Comparison of ENCODE assay signal across 14 cellular contexts in the genomic region with DNA sequence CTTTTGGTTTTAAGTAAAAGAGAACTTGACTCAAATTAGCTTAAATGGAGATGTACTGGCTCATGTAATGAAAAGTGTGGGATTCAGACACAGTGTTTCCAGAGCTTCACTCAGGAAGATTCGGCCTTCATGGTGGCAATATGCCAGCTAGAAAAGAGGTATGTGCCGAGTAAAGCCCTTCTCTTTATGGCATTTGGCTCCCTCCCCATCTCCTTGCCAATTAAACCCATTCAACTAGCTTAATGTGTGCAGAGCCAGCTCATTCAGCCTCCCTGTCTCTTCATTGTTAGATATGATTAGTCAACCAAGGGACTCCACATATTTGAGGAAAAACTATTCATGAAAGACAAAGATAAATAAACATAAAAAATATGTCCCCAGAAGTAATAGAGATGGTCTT. TPM values are rescaled to one million over a fixed set of nuclear protein-coding genes. Genes with fewer than 3 reads are reported as not detected.
DNase-seq lines count a peak whose midpoint lies in the region; TF ChIP-seq lines count a peak whose summit lies in the region.
"Had no signal": no experiment of that assay in that cellular context is flagged by ENCODE, and none has a peak within 500 bp of the region (broad histone marks: within the 10 kb centered on the region; RNA-seq: fewer than 3 reads in every experiment).

No MANE protein-coding gene starts in this region.

- H3K36me3 ChIP-seq in thyroid gland (no peaks in the 10 kb centered on the region), endodermal cell (ENCODE audit: control insufficient read depth, insufficient read depth, low read length) (no peaks in the 10 kb centered on the region)
- H3K36me3 ChIP-seq: pancreas had no signal

- intact Hi-C loops in thyroid gland (cut with DNase I), result loop anchor here (5.0 kb wide), 1 partner anchor 228 kb away; no protein-coding TSS in a partner anchor

- H3K9me3 ChIP-seq in thyroid gland (no peaks in the 10 kb centered on the region), endodermal cell (ENCODE audit: control insufficient read depth, low read length) (no peaks in the 10 kb centered on the region)
- H3K9me3 ChIP-seq: pancreas had no signal

- 20 to 31% methylated on average over 2 of the region's 2 CpGs for WGBS in thyroid gland, 2 donors
- WGBS in endodermal cell (ENCODE audit: insufficient coverage in 1 of 2, insufficient read length in 1 of 2), 2 experiments, result 89 to 100% methylated on average over 2 of the region's 2 CpGs

- no peaks in the 10 kb centered on the region for H3K9me3 Mint-ChIP-seq in activated CD4-positive, alpha-beta T cell treated with anti-CD3 and anti-CD28 coated beads, Interleukin-2, amount 10 ng/mL, durations not matched to agents 7 days and 5 days
- no peaks in the 10 kb centered on the region for H3K9me3 Mint-ChIP-seq in endodermal cell
- H3K9me3 Mint-ChIP-seq: CD8-positive, alpha-beta T cell had no signal

- H3K27me3 ChIP-seq in thyroid gland (no peaks in the 10 kb centered on the region), endodermal cell (ENCODE audit: control insufficient read depth, insufficient read depth, low read length, poor library complexity, severe bottlenecking) (no peaks in the 10 kb centered on the region)
- H3K27me3 ChIP-seq: pancreas had no signal

- CTCF ChIA-PET in activated CD4-positive, alpha-beta T cell treated with anti-CD3 and anti-CD28 coated beads, Interleukin-2, amount 10 ng/mL, durations not matched to agents 7 days and 5 days (lab: Charles Lee), result interaction anchor here (0.7 to 1.1 kb wide), 3 partner anchors 27 to 47 kb away, joined by 3 to 4 read pairs (median 3); no protein-coding TSS in a partner anchor

- TF ChIP-seq POLR2A in thyroid gland (IDR thresholded peaks at IDR 0.05), result no peak

- H3K36me3 Mint-ChIP-seq in activated CD4-positive, alpha-beta T cell treated with anti-CD3 and anti-CD28 coated beads, Interleukin-2, amount 10 ng/mL, durations not matched to agents 7 days and 5 days (ENCODE audit: low read depth), result no peaks in the 10 kb centered on the region
- no peaks in the 10 kb centered on the region for H3K36me3 Mint-ChIP-seq in endodermal cell (ENCODE audit: low read depth)
- H3K36me3 Mint-ChIP-seq: CD8-positive, alpha-beta T cell had no signal

- no peak for TF ChIP-seq CTCF in epithelial cell of esophagus (IDR thresholded peaks at IDR 0.05; ENCODE audit: insufficient read depth, low read depth, low read length, missing control alignments)
- no peak for TF ChIP-seq CTCF in thyroid gland (IDR thresholded peaks at IDR 0.05)
- no peak for TF ChIP-seq CTCF in endodermal cell (conservative IDR thresholded peaks at IDR 0.05)

- H3K4me1 ChIP-seq in thyroid gland (peaks cover 16 to 21% of the 10 kb centered on the region in 2 donors), endodermal cell (ENCODE audit: control insufficient read depth, insufficient read depth, low read length) (no peaks in the 10 kb centered on the region)
- H3K4me1 ChIP-seq: pancreas had no signal

- no peak overlapping the region for H3K9ac ChIP-seq in endodermal cell (ENCODE audit: extremely low read depth, low read length, poor library complexity, severe bottlenecking)

- no peak overlapping the region for H3K4me3 Mint-ChIP-seq in activated CD4-positive, alpha-beta T cell treated with anti-CD3 and anti-CD28 coated beads, Interleukin-2, amount 10 ng/mL, durations not matched to agents 7 days and 5 days
- H3K4me3 Mint-ChIP-seq in endodermal cell, result no peak overlapping the region
- H3K4me3 Mint-ChIP-seq: CD8-positive, alpha-beta T cell; T-helper 17 cell had no signal

- H3K27ac Mint-ChIP-seq in activated CD4-positive, alpha-beta T cell treated with anti-CD3 and anti-CD28 coated beads, Interleukin-2, amount 10 ng/mL, durations not matched to agents 7 days and 5 days, result no peak overlapping the region
- H3K27ac Mint-ChIP-seq in endodermal cell, result no peak overlapping the region
- H3K27ac Mint-ChIP-seq: CD8-positive, alpha-beta T cell had no signal

- H3K27ac ChIP-seq in thyroid gland, result peak overlapping the region; percentile 57 to 84 (median 75)
- no peak overlapping the region for H3K27ac ChIP-seq in endodermal cell (ENCODE audit: low read depth, low read length)
- H3K27ac ChIP-seq: pancreas had no signal

- H3K4me1 Mint-ChIP-seq in activated CD4-positive, alpha-beta T cell treated with anti-CD3 and anti-CD28 coated beads, Interleukin-2, amount 10 ng/mL, durations not matched to agents 7 days and 5 days, result peaks cover 15% of the 10 kb centered on the region
- peaks cover 4% of the 10 kb centered on the region for H3K4me1 Mint-ChIP-seq in endodermal cell

- no peak overlapping the region for H3K4me3 ChIP-seq in epithelial cell of esophagus (ENCODE audit: low read length)
- H3K4me3 ChIP-seq in thyroid gland (replicated peaks in 1 of 3), result no peak overlapping the region
- no peak overlapping the region for H3K4me3 ChIP-seq in endodermal cell (ENCODE audit: low read length)
- H3K4me3 ChIP-seq: pancreas had no signal

- POLR2A ChIA-PET in activated CD4-positive, alpha-beta T cell treated with anti-CD3 and anti-CD28 coated beads, Interleukin-2, amount 10 ng/mL, durations not matched to agents 7 days and 5 days (lab: Charles Lee), result no interaction called here

- DNase-seq in NCI-H748 (lab: John Stamatoyannopoulos, UW; ENCODE audit: unreplicated experiment), result peak; percentile 64
- no peak for DNase-seq in NCI-H748 treated with DMSO at 0.1 percent for 48 hours (lab: John Stamatoyannopoulos, UW)
- DNase-seq in NCI-H2227 treated with DMSO at 0.1 percent for 48 hours (lab: John Stamatoyannopoulos, UW), result peak; percentile 8
- peak; percentile 7 for DNase-seq in epithelial cell of esophagus (ENCODE audit: low read depth)
- DNase-seq in thyroid gland, result peak; percentile 59 to 67
- no peak for DNase-seq in NOMO-1 treated with DMSO at 0.1 percent for 48 hours (lab: John Stamatoyannopoulos, UW; ENCODE audit: unreplicated experiment)
- DNase-seq in activated CD4-positive, alpha-beta T cell treated with anti-CD3 and anti-CD28 coated beads, Interleukin-2, amount 10 ng/mL, durations not matched to agents 7 days and 5 days, result no peak
- DNase-seq in endodermal cell, result no peak
- DNase-seq: activated CD4-positive, alpha-beta T cell treated with anti-CD3 and anti-CD28 coated beads, Interleukin-2, amount 50 U/mL, for 4 hours; activated effector memory CD4-positive, alpha-beta T cell treated with anti-CD3 and anti-CD28 coated beads, Interleukin-2, amount 50 U/mL, for 16 hours; CD8-positive, alpha-beta T cell; pancreas; stimulated activated CD4-positive, alpha-beta T cell treated with anti-CD3 and anti-CD28 coated beads, Interleukin-15, amount 100 ng/mL, for 24 hours; T-helper 17 cell had no signal

- no peaks in the 10 kb centered on the region for H3K27me3 Mint-ChIP-seq in activated CD4-positive, alpha-beta T cell treated with anti-CD3 and anti-CD28 coated beads, Interleukin-2, amount 10 ng/mL, durations not matched to agents 7 days and 5 days
- H3K27me3 Mint-ChIP-seq in endodermal cell (ENCODE audit: insufficient read depth), result no peaks in the 10 kb centered on the region
- H3K27me3 Mint-ChIP-seq: T-helper 17 cell had no signal

RNA-seq across cellular contexts. Expression of a gene that starts 15.0 kb away (rescaled TPM):
- total RNA-seq in thyroid gland (10 to 100 TPM; 11.7 to 26.3 (median 18.5) TPM), endodermal cell (10 to 100 TPM in 1 of 2 donors, 1 to 10 TPM in 1; 9.0 to 20.1 TPM)
- 10 to 100 TPM; 84.3 to 93.1 TPM for total RNA-seq in activated CD4-positive, alpha-beta T cell treated with anti-CD3 and anti-CD28 coated beads, Interleukin-2, amount 10 ng/mL, durations not matched to agents 7 days and 5 days
- 4.8 TPM for polyA plus RNA-seq in endodermal cell (2013, experiment 1 of 2)
- 4.1 TPM for polyA plus RNA-seq in endodermal cell (2013, experiment 2 of 2)

RNA-seq across cellular contexts. Expression of a gene that starts 33.1 kb away (rescaled TPM):
- 10 to 100 TPM; 25.3 to 48.0 (median 35.0) TPM for total RNA-seq in thyroid gland
- total RNA-seq in activated CD4-positive, alpha-beta T cell treated with anti-CD3 and anti-CD28 coated beads, Interleukin-2, amount 10 ng/mL, durations not matched to agents 7 days and 5 days, result 10 to 100 TPM; 20.0 to 21.3 TPM
- total RNA-seq in endodermal cell, result 10 to 100 TPM; 15.7 to 19.5 TPM
- 23.2 TPM for polyA plus RNA-seq in endodermal cell (2013, experiment 1 of 2)
- polyA plus RNA-seq in endodermal cell (2013, experiment 2 of 2), result 23.4 TPM

RNA-seq across cellular contexts. Expression of a gene that starts 33.5 kb away (rescaled TPM):
- total RNA-seq in thyroid gland, result 10 to 100 TPM; 32.1 to 65.7 (median 54.3) TPM
- 10 to 100 TPM; 53.2 to 64.8 TPM for total RNA-seq in activated CD4-positive, alpha-beta T cell treated with anti-CD3 and anti-CD28 coated beads, Interleukin-2, amount 10 ng/mL, durations not matched to agents 7 days and 5 days
- 10 to 100 TPM; 36.4 to 47.0 TPM for total RNA-seq in endodermal cell
- polyA plus RNA-seq in endodermal cell (2013, experiment 1 of 2), result 60.7 TPM
- polyA plus RNA-seq in endodermal cell (2013, experiment 2 of 2), result 55.1 TPM

Comparison
In these comparisons a context has a peak if more than half of its experiments do, and no peak if none do; other contexts are left out.
1. DNase-seq: peak in NCI-H748 (single experiment), NCI-H2227 treated with DMSO at 0.1 percent for 48 hours (single experiment), epithelial cell of esophagus (single experiment) and thyroid gland (2 of 2); none in NCI-H748 treated with DMSO at 0.1 percent for 48 hours (single experiment), NOMO-1 treated with DMSO at 0.1 percent for 48 hours (single experiment), activated CD4-positive, alpha-beta T cell treated with anti-CD3 and anti-CD28 coated beads, Interleukin-2, amount 10 ng/mL, durations not matched to agents 7 days and 5 days (single experiment) and endodermal cell (single experiment).